In the genomic region with DNA sequence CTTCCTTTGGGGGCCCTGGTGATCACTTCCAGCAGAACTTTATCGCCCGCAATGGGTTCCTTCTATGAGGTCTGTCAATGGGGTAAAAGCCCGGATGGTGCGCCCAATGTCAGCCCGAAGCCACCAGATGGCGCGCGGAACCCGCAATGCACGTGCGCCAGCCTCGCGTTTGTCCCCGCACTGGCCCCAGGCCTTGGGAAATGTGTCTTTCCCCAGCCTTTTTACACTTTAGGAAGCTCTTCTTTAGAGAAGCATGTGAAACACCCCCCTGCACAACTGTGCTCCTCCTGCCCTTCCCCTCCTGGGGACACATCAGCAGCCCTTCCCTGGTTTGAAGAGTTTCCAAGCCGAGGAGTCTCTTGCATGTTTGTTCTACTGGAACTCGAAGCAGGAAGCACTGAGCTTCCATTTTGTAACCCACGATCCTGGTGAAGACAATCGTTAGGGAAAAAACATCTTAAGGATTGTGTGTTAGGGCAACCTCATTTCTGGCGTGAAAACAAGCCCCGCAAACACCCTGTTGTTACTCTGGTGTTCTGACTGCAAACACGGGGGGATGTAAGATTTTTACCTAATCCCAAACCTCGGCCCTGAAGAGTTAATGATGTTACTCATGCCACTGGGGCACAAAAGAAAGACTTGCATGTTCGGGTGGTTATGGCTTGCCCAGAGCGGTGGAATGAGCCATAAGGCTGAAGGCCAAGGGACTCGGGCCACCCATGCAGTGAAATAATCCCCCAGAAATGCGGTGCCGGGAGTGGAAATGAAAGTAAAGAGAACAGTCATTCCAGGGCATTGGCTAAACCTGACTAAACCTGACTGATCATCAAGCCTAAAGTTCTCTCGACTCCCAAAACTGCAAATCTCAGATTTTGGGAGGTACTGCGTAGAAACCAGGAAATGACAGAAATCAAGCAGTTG, we compare ENCODE assay signal across 1 cellular context.
TF ChIP-seq lines count a peak whose summit lies in the region.

No MANE protein-coding gene starts in this region.

TF ChIP-seq in K562, 482 proteins besides CTCF, POLR2A, EP300 and RAD21 (continued from another document and continues in another):
- no peak; the same call in none of the 2 replicates for TF ChIP-seq ZBTB9 (CRISPR knock-in tag; IDR thresholded peaks at IDR 0.05)
- TF ChIP-seq HDAC6 (IDR thresholded peaks at IDR 0.05; ENCODE audit: low read depth, low read length): no peak
- peak; percentile 30; the same call in 1 of the 2 replicates for TF ChIP-seq JUND (IDR thresholded peaks at IDR 0.05; ENCODE audit: borderline replicate concordance, low read depth, low read length)
- peak; percentile 57; the same call in 2 of the 3 replicates for TF ChIP-seq JUND (tag; IDR thresholded peaks at IDR 0.05; ENCODE audit: borderline replicate concordance, low read depth, low read length)
- no peak for TF ChIP-seq SRSF3 (IDR thresholded peaks at IDR 0.05; ENCODE audit: insufficient read depth, low read length)
- TF ChIP-seq ZNF609 (CRISPR knock-in tag; IDR thresholded peaks at IDR 0.05; ENCODE audit: borderline replicate concordance): no peak
- no peak for TF ChIP-seq RBM25 (IDR thresholded peaks at IDR 0.05; ENCODE audit: low read depth, low read length, severe bottlenecking)
- TF ChIP-seq, protein P1, sequence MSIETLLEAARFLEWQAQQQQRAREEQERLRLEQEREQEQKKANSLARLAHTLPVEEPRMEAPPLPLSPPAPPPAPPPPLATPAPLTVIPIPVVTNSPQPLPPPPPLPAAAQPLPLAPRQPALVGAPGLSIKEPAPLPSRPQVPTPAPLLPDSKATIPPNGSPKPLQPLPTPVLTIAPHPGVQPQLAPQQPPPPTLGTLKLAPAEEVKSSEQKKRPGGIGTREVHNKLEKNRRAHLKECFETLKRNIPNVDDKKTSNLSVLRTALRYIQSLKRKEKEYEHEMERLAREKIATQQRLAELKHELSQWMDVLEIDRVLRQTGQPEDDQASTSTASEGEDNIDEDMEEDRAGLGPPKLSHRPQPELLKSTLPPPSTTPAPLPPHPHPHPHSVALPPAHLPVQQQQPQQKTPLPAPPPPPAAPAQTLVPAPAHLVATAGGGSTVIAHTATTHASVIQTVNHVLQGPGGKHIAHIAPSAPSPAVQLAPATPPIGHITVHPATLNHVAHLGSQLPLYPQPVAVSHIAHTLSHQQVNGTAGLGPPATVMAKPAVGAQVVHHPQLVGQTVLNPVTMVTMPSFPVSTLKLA (conservative IDR thresholded peaks at IDR 0.05): peak; percentile 71 to 82
- TF ChIP-seq HIVEP1 (CRISPR knock-in tag; IDR thresholded peaks at IDR 0.05): peak; percentile 66; the same call in 1 of the 2 replicates
- no peak; the same call in 1 of the 2 replicates for TF ChIP-seq NCOR1 (IDR thresholded peaks at IDR 0.05)
- TF ChIP-seq RBFOX2 (IDR thresholded peaks at IDR 0.05; ENCODE audit: low read depth, low read length): peak; percentile 56
- TF ChIP-seq BRF2 (IDR thresholded peaks at IDR 0.05; ENCODE audit: borderline replicate concordance, insufficient read depth, insufficient read length): no peak
- TF ChIP-seq MCM7 (IDR thresholded peaks at IDR 0.05): no peak
- peak; percentile 69 for TF ChIP-seq EP400 (IDR thresholded peaks at IDR 0.05)
- no peak for TF ChIP-seq ADNP (tag; IDR thresholded peaks at IDR 0.05)
- no peak for TF ChIP-seq PATZ1 (CRISPR knock-in tag; IDR thresholded peaks at IDR 0.05; ENCODE audit: borderline replicate concordance)
- peak; percentile 70 for TF ChIP-seq IRF9 (tag; IDR thresholded peaks at IDR 0.05)
- TF ChIP-seq MTA1 (IDR thresholded peaks at IDR 0.05; ENCODE audit: borderline replicate concordance): no peak
- TF ChIP-seq KDM1A (IDR thresholded peaks at IDR 0.05): no peak
- TF ChIP-seq FUS (optimal IDR thresholded peaks at IDR 0.05; ENCODE audit: low read depth, low read length): no peak
- no peak for TF ChIP-seq NELFE (IDR thresholded peaks at IDR 0.05; ENCODE audit: insufficient read depth, insufficient read length)
- TF ChIP-seq SIN3A (IDR thresholded peaks at IDR 0.05; ENCODE audit: borderline replicate concordance in 2 of 2, control insufficient read depth in 1 of 2, low read depth in 2 of 2, low read length in 2 of 2): no peak
- TF ChIP-seq, protein P2, sequence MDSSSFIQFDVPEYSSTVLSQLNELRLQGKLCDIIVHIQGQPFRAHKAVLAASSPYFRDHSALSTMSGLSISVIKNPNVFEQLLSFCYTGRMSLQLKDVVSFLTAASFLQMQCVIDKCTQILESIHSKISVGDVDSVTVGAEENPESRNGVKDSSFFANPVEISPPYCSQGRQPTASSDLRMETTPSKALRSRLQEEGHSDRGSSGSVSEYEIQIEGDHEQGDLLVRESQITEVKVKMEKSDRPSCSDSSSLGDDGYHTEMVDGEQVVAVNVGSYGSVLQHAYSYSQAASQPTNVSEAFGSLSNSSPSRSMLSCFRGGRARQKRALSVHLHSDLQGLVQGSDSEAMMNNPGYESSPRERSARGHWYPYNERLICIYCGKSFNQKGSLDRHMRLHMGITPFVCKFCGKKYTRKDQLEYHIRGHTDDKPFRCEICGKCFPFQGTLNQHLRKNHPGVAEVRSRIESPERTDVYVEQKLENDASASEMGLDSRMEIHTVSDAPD (CRISPR knock-in tag; IDR thresholded peaks at IDR 0.05): no peak
- TF ChIP-seq ZNF12 (CRISPR knock-in tag; IDR thresholded peaks at IDR 0.05): no peak
- TF ChIP-seq, protein P3, sequence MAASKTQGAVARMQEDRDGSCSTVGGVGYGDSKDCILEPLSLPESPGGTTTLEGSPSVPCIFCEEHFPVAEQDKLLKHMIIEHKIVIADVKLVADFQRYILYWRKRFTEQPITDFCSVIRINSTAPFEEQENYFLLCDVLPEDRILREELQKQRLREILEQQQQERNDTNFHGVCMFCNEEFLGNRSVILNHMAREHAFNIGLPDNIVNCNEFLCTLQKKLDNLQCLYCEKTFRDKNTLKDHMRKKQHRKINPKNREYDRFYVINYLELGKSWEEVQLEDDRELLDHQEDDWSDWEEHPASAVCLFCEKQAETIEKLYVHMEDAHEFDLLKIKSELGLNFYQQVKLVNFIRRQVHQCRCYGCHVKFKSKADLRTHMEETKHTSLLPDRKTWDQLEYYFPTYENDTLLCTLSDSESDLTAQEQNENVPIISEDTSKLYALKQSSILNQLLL (CRISPR knock-in tag; IDR thresholded peaks at IDR 0.05; ENCODE audit: borderline replicate concordance): no peak
- no peak for TF ChIP-seq POLR2AphosphoS5 (IDR thresholded peaks at IDR 0.05; ENCODE audit: control insufficient read depth, insufficient read depth, low read depth, low read length)
- no peak for TF ChIP-seq MBD2 (IDR thresholded peaks at IDR 0.05; ENCODE audit: borderline replicate concordance, low read depth)
- TF ChIP-seq RNF2 (IDR thresholded peaks at IDR 0.05): peak; percentile 73; the same call in 1 of the 2 replicates
- TF ChIP-seq CBX1 (IDR thresholded peaks at IDR 0.05; ENCODE audit: low read depth): peak; percentile 74; the same call in 1 of the 2 replicates
- no peak for TF ChIP-seq PHF8 (IDR thresholded peaks at IDR 0.05; ENCODE audit: borderline replicate concordance, low read length)
- TF ChIP-seq TFE3 (CRISPR knock-in tag; IDR thresholded peaks at IDR 0.05): no peak
- peak; percentile 11; the same call in 1 of the 2 replicates for TF ChIP-seq HEY1 (CRISPR knock-in tag; IDR thresholded peaks at IDR 0.05; ENCODE audit: borderline replicate concordance)
- TF ChIP-seq FOXJ2 (tag; IDR thresholded peaks at IDR 0.05): peak; percentile 90
- no peak for TF ChIP-seq HBP1 (CRISPR knock-in tag; IDR thresholded peaks at IDR 0.05)
- TF ChIP-seq CREBBP (IDR thresholded peaks at IDR 0.05; ENCODE audit: low read depth, low read length): no peak
- TF ChIP-seq MAZ (CRISPR knock-in tag; conservative IDR thresholded peaks at IDR 0.05 in 1 of 2, IDR thresholded peaks at IDR 0.05 in 1 of 2): peak; percentile 76 to 82; a peak in 3 of 4 replicates
